Comparison of ENCODE assay signal across 1 cellular context in the genomic region with DNA sequence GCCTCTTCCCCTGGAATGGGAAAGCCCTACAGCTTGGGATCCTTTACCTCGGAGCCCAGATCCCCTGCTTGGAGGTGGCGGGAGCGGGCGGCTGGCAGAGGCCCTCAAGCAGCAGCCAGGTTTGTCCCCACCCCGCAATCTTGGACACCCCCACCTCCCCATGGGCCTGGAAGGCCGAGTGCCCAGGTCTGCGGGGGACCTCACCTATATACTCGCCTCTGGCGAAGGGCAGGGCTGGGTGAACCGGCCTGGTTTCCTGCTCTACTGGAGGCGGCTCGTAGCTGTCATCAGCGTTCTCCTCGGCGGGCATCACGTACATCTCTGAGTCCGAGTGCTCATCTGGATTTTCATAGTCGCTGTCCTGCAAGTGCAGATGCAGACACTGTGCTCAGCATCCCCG.
TF ChIP-seq lines count a peak whose summit lies in the region.

No MANE protein-coding gene starts in this region.

TF ChIP-seq in H1, 55 proteins besides CTCF, POLR2A, EP300 and RAD21:
- TF ChIP-seq RNF2 (IDR thresholded peaks at IDR 0.05; ENCODE audit: borderline replicate concordance, low read depth, low read length, missing control alignments, poor library complexity, severe bottlenecking) (no peak), TEAD4 (IDR thresholded peaks at IDR 0.05; ENCODE audit: low read depth, low read length) (no peak), TAF7 (optimal IDR thresholded peaks at IDR 0.05; ENCODE audit: borderline replicate concordance, low read depth, low read length) (no peak)
